Comparison of ENCODE assay signal across 10 cellular contexts in the genomic region with DNA sequence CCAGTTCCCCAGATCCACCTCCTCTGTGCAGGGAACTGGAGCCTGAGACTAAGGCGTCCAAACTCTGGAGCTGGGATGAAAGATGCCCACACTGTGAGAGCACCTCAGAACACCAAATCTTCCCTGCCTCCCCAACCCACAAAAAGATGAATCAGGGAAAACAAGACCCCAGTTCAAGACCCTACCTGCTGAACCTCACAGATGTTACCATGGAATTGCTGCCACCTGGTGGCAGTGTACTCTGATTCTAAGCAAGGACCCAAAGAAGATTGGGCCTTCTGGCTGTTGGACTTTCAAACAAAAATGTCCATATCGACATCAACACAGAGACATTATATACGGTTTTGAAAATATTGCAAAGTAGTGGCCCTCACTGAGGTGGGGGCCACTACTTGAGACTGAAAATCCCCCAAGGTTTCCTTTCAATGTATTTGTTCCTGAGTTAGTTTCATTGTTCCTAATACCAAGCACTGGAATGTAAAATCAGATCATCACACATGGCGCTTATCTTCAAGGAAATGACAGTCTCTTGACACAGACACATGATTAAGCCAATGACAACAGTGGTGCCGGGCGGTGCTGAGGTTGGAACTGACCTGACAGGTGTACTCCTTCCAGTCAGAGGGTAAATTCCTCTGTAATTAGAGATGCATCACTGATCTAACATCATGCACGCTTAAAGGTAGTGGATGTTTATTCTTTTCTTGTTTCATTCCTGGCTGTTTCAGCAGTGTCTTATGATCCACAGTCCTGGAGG.
DNase-seq lines count a peak whose midpoint lies in the region; ATAC-seq and TF ChIP-seq lines count a peak whose summit lies in the region.
"Had no signal": no experiment of that assay in that cellular context is flagged by ENCODE, and none has a peak within 500 bp of the region (broad histone marks: within the 10 kb centered on the region; RNA-seq: fewer than 3 reads in every experiment).

No MANE protein-coding gene starts in this region.

- TF ChIP-seq CTCF in left ventricle myocardium inferior (IDR thresholded peaks at IDR 0.05; ENCODE audit: borderline replicate concordance) (peak; percentile 49), fibroblast of the aortic adventitia (IDR thresholded peaks at IDR 0.05; ENCODE audit: insufficient read depth, low read length) (peak; percentile 39), upper lobe of right lung (IDR thresholded peaks at IDR 0.05) (peak; percentile 27), gastrocnemius medialis (IDR thresholded peaks at IDR 0.05 in 4 of 5, conservative IDR thresholded peaks at IDR 0.05 in 1 of 5) (no peak)

- TF ChIP-seq POLR2A in gastrocnemius medialis (IDR thresholded peaks at IDR 0.05): no peak

- ATAC-seq in left cardiac atrium (no peak), upper lobe of right lung (no peak), gastrocnemius medialis (no peak)
- ATAC-seq: right cardiac atrium had no signal

- H3K36me3 ChIP-seq in left ventricle myocardium inferior: no peaks in the 10 kb centered on the region
- H3K36me3 ChIP-seq in upper lobe of right lung: no peaks in the 10 kb centered on the region
- no peaks in the 10 kb centered on the region for H3K36me3 ChIP-seq in gastrocnemius medialis

- DNase-seq in left ventricle myocardium inferior (no peak), left cardiac atrium (no peak), OCI-M1 (lab: John Stamatoyannopoulos, UW) (peak; percentile 15), fibroblast of the aortic adventitia (ENCODE audit: low read depth) (peak; percentile 7), upper lobe of right lung (no peak), gastrocnemius medialis (no peak), NCI-H446 (lab: John Stamatoyannopoulos, UW) (no peak)
- DNase-seq in T-helper 2 cell treated with Interferon-gamma antibody and Interleukin-4, amounts not matched to agents 5 μg/mL and 100 μg/mL, for 36 hours (ENCODE audit: low spot score): no peak
- DNase-seq: NCI-H187 treated with DMSO at 0.1 percent for 48 hours, right cardiac atrium had no signal

- no peaks in the 10 kb centered on the region for H3K4me1 ChIP-seq in left ventricle myocardium inferior
- no peaks in the 10 kb centered on the region for H3K4me1 ChIP-seq in upper lobe of right lung
- H3K4me1 ChIP-seq in gastrocnemius medialis: no peaks in the 10 kb centered on the region

- H3K27ac Mint-ChIP-seq in T-helper 2 cell treated with Interferon-gamma antibody and Interleukin-4, amounts not matched to agents 5 μg/mL and 100 μg/mL, for 36 hours: no peak overlapping the region

- H3K27ac ChIP-seq in left ventricle myocardium inferior (replicated peaks) (no peak overlapping the region), upper lobe of right lung (no peak overlapping the region), gastrocnemius medialis (no peak overlapping the region)

- no peaks in the 10 kb centered on the region for H3K27me3 Mint-ChIP-seq in T-helper 2 cell treated with Interferon-gamma antibody and Interleukin-4, amounts not matched to agents 5 μg/mL and 100 μg/mL, for 36 hours (ENCODE audit: low read depth)

- no peaks in the 10 kb centered on the region for H3K36me3 Mint-ChIP-seq in T-helper 2 cell treated with Interferon-gamma antibody and Interleukin-4, amounts not matched to agents 5 μg/mL and 100 μg/mL, for 36 hours (ENCODE audit: low read depth)

- H3K27me3 ChIP-seq in left ventricle myocardium inferior (ENCODE audit: low read depth) (peaks cover 91% of the 10 kb centered on the region), upper lobe of right lung (peaks cover 7% of the 10 kb centered on the region), gastrocnemius medialis (peaks cover 0 to 6% (median 0%) of the 10 kb centered on the region in 3 donors)

- no peak overlapping the region for H3K4me3 ChIP-seq in left ventricle myocardium inferior
- no peak overlapping the region for H3K4me3 ChIP-seq in fibroblast of the aortic adventitia (ENCODE audit: low read depth, low read length)
- H3K4me3 ChIP-seq in upper lobe of right lung: no peak overlapping the region
- H3K4me3 ChIP-seq in gastrocnemius medialis: no peak overlapping the region

- intact Hi-C loops in left ventricle myocardium inferior (cut with micrococcal nuclease) (no loop called here), left cardiac atrium (cut with DNase I) (loop anchor here in 1 of 2 donors (5.0 kb wide), 1 partner anchor 126 kb away; no protein-coding TSS in a partner anchor), upper lobe of right lung (cut with DNase I) (no loop called here), gastrocnemius medialis (cut with DNase I; ENCODE audit: low total_unique reads) (no loop called here)

- no peaks in the 10 kb centered on the region for H3K4me1 Mint-ChIP-seq in T-helper 2 cell treated with Interferon-gamma antibody and Interleukin-4, amounts not matched to agents 5 μg/mL and 100 μg/mL, for 36 hours (ENCODE audit: low read depth)

- in situ Hi-C loops in gastrocnemius medialis (cut with MboI; ENCODE audit: low sequenced_read_pairs in 4 of 4): no loop called here

- H3K9me3 ChIP-seq in left ventricle myocardium inferior (replicated peaks): no peaks in the 10 kb centered on the region
- no peaks in the 10 kb centered on the region for H3K9me3 ChIP-seq in upper lobe of right lung
- no peaks in the 10 kb centered on the region for H3K9me3 ChIP-seq in gastrocnemius medialis

- H3K9me3 Mint-ChIP-seq in T-helper 2 cell treated with Interferon-gamma antibody and Interleukin-4, amounts not matched to agents 5 μg/mL and 100 μg/mL, for 36 hours: no peaks in the 10 kb centered on the region

- H3K4me3 Mint-ChIP-seq in T-helper 2 cell treated with Interferon-gamma antibody and Interleukin-4, amounts not matched to agents 5 μg/mL and 100 μg/mL, for 36 hours: no peak overlapping the region

Comparison
In these comparisons a context has a peak if more than half of its experiments do, and no peak if none do; other contexts are left out.
1. DNase-seq: peak in OCI-M1 (single experiment) and fibroblast of the aortic adventitia (single experiment); none in left ventricle myocardium inferior (single experiment), left cardiac atrium (single experiment), upper lobe of right lung (single experiment), gastrocnemius medialis (0 of 2), T-helper 2 cell treated with Interferon-gamma antibody and Interleukin-4, amounts not matched to agents 5 μg/mL and 100 μg/mL, for 36 hours (single experiment) and NCI-H446 (0 of 2).
2. CTCF ChIP-seq: peak in left ventricle myocardium inferior (single experiment), fibroblast of the aortic adventitia (single experiment) and upper lobe of right lung (single experiment); none in gastrocnemius medialis (0 of 5).